ENCODE assay signal across 10 cellular contexts in genomic region chr5:72850113-72850512, GRCh38. TPM values are rescaled to one million over a fixed set of nuclear protein-coding genes. Genes with fewer than 3 reads are reported as not detected.
DNase-seq lines count a peak whose midpoint lies in the region; ATAC-seq and TF ChIP-seq lines count a peak whose summit lies in the region.
"Had no signal": no experiment of that assay in that cellular context is flagged by ENCODE, and none has a peak within 500 bp of the region (broad histone marks: within the 10 kb centered on the region; RNA-seq: fewer than 3 reads in every experiment).

No MANE protein-coding gene starts in this region.

- no peak for ATAC-seq in stimulated activated naive CD8-positive, alpha-beta T cell treated with anti-CD3 and anti-CD28 coated beads, Interleukin-15, Interleukin-2, amounts not matched to agents 100 U/mL and 50 U/mL, for 24 hours
- ATAC-seq in memory B cell (ENCODE audit: low read depth) (no peak), aorta (ENCODE audit: low FRiP score) (no peak), HG02759 (IDR thresholded peaks at IDR 0.05; ENCODE audit: unreplicated experiment) (no peak)

- in situ Hi-C loops in astrocyte of the spinal cord (cut with HindIII; ENCODE audit: low sequenced_read_pairs): no loop called here

- no peaks in the 10 kb centered on the region for H3K9me3 Mint-ChIP-seq in stimulated activated naive CD8-positive, alpha-beta T cell treated with anti-CD3 and anti-CD28 coated beads, Interleukin-15, Interleukin-2, amounts not matched to agents 100 ng/mL and 50 ng/mL, for 24 hours
- H3K9me3 Mint-ChIP-seq in memory B cell: no peaks in the 10 kb centered on the region
- H3K9me3 Mint-ChIP-seq in CD14-positive monocyte: no peaks in the 10 kb centered on the region

- no peak overlapping the region for H3K27ac ChIP-seq in aorta (ENCODE audit: low read depth in 1 of 2, low read length in 2 of 2)

- peaks cover 55% of the 10 kb centered on the region for H3K36me3 Mint-ChIP-seq in stimulated activated naive CD8-positive, alpha-beta T cell treated with anti-CD3 and anti-CD28 coated beads, Interleukin-15, Interleukin-2, amounts not matched to agents 100 ng/mL and 50 ng/mL, for 24 hours (ENCODE audit: low read depth)
- peaks cover 6% of the 10 kb centered on the region for H3K36me3 Mint-ChIP-seq in memory B cell
- peaks cover 15 to 23% of the 10 kb centered on the region in 2 donors for H3K36me3 Mint-ChIP-seq in CD14-positive monocyte

- no peaks in the 10 kb centered on the region for H3K9me3 ChIP-seq in aorta (ENCODE audit: control insufficient read depth, low read length)

- H3K4me1 Mint-ChIP-seq in stimulated activated naive CD8-positive, alpha-beta T cell treated with anti-CD3 and anti-CD28 coated beads, Interleukin-15, Interleukin-2, amounts not matched to agents 100 ng/mL and 50 ng/mL, for 24 hours (ENCODE audit: low read depth): peaks cover 62% of the 10 kb centered on the region
- H3K4me1 Mint-ChIP-seq in memory B cell: peaks cover 27% of the 10 kb centered on the region
- H3K4me1 Mint-ChIP-seq in CD14-positive monocyte: peaks cover 46% of the 10 kb centered on the region

- peaks cover 3% of the 10 kb centered on the region in 2 donors for H3K4me1 ChIP-seq in aorta (ENCODE audit: control insufficient read depth in 1 of 2, insufficient read depth in 2 of 2, low read length in 2 of 2)

- WGBS in aorta, 2 donors: 48 to 53% methylated on average over 2 of the region's 2 CpGs

- H3K36me3 ChIP-seq in aorta (ENCODE audit: control insufficient read depth in 1 of 2, insufficient read depth in 2 of 2, low read length in 1 of 2): peaks cover 0 to 2% of the 10 kb centered on the region in 2 donors

- TF ChIP-seq CTCF in astrocyte of the spinal cord (IDR thresholded peaks at IDR 0.05; ENCODE audit: low read depth, low read length): no peak
- TF ChIP-seq CTCF in CD14-positive monocyte (IDR thresholded peaks at IDR 0.05): no peak

- intact Hi-C loops in aorta (cut with DNase I) (loop anchor here in 1 of 2 donors (5.0 kb wide), 1 partner anchor 33 kb away; the partner anchor contains the start of gene TNPO1), CD14-positive monocyte (cut with micrococcal nuclease) (no loop called here)

- H3K4me3 Mint-ChIP-seq in stimulated activated naive CD8-positive, alpha-beta T cell treated with anti-CD3 and anti-CD28 coated beads, Interleukin-15, Interleukin-2, amounts not matched to agents 100 ng/mL and 50 ng/mL, for 24 hours: peak overlapping the region; percentile 93
- H3K4me3 Mint-ChIP-seq in memory B cell (peak overlapping the region; percentile 16), CD14-positive monocyte (peak overlapping the region in 1 of 2 donors; percentile 51)

- peak overlapping the region; percentile 80 for H3K4me3 ChIP-seq in astrocyte of the spinal cord (ENCODE audit: low read depth, low read length)
- H3K4me3 ChIP-seq in aorta (ENCODE audit: low read length in 2 of 2): peak overlapping the region; percentile 18 to 99

- no peaks in the 10 kb centered on the region for H3K27me3 ChIP-seq in aorta (ENCODE audit: control insufficient read depth in 1 of 2, insufficient read depth in 2 of 2, low read length in 1 of 2)

- H3K27me3 Mint-ChIP-seq in stimulated activated naive CD8-positive, alpha-beta T cell treated with anti-CD3 and anti-CD28 coated beads, Interleukin-15, Interleukin-2, amounts not matched to agents 100 ng/mL and 50 ng/mL, for 24 hours: no peaks in the 10 kb centered on the region
- H3K27me3 Mint-ChIP-seq in memory B cell: no peaks in the 10 kb centered on the region
- H3K27me3 Mint-ChIP-seq in CD14-positive monocyte (ENCODE audit: low read depth in 3 of 3): peaks cover 0 to 1% (median 0%) of the 10 kb centered on the region in 3 donors

- no peak overlapping the region for H3K27ac Mint-ChIP-seq in stimulated activated naive CD8-positive, alpha-beta T cell treated with anti-CD3 and anti-CD28 coated beads, Interleukin-15, Interleukin-2, amounts not matched to agents 100 ng/mL and 50 ng/mL, for 24 hours
- no peak overlapping the region for H3K27ac Mint-ChIP-seq in memory B cell
- H3K27ac Mint-ChIP-seq in CD14-positive monocyte: no peak overlapping the region

- DNase-seq in stimulated activated naive CD8-positive, alpha-beta T cell treated with anti-CD3 and anti-CD28 coated beads, Interleukin-15, Interleukin-2, amounts not matched to agents 100 U/mL and 50 U/mL, for 24 hours: no peak
- DNase-seq in astrocyte of the spinal cord (ENCODE audit: low read depth, low spot score): no peak
- DNase-seq in memory B cell (ENCODE audit: low spot score in 2 of 2): no peak
- no peak for DNase-seq in aorta
- DNase-seq in NCI-H187 treated with DMSO at 0.1 percent for 48 hours (lab: John Stamatoyannopoulos, UW): no peak
- no peak for DNase-seq in CD14-positive monocyte (ENCODE audit: low spot score)
- DNase-seq: activated CD8-positive, alpha-beta memory T cell treated with anti-CD3 and anti-CD28 coated beads, Interleukin-2, amount 50 U/mL, for 4 hours; NCI-H1930 had no signal

RNA-seq across cellular contexts. Expression of gene TNPO1, which starts 33.7 kb away (rescaled TPM):
- total RNA-seq in aorta: 100 to 1,000 TPM in 1 of 2 donors, 10 to 100 TPM in 1; 92.9 to 113 TPM
- polyA plus RNA-seq in aorta: 10 to 100 TPM; 11.2 to 13.4 TPM
- polyA plus RNA-seq in CD14-positive monocyte: 10 to 100 TPM; 26.3 to 28.1 TPM
